Comparison of ENCODE assay signal across 8 cellular contexts in genomic region chr15:32861741-32862140, GRCh38.
DNase-seq lines count a peak whose midpoint lies in the region; ATAC-seq, FAIRE-seq and TF ChIP-seq lines count a peak whose summit lies in the region.

No MANE protein-coding gene starts in this region.

- H3K27me3 Mint-ChIP-seq in activated CD8-positive, alpha-beta T cell treated with anti-CD3 and anti-CD28 coated beads, Interleukin-2, amount 10 ng/mL, durations not matched to agents 7 days and 5 days (ENCODE audit: low read depth) = peaks cover 14% of the 10 kb centered on the region

- H3K36me3 Mint-ChIP-seq in activated CD8-positive, alpha-beta T cell treated with anti-CD3 and anti-CD28 coated beads, Interleukin-2, amount 10 ng/mL, durations not matched to agents 7 days and 5 days (ENCODE audit: low read depth) = no peaks in the 10 kb centered on the region

- no peak overlapping the region for H3K27ac Mint-ChIP-seq in activated CD8-positive, alpha-beta T cell treated with anti-CD3 and anti-CD28 coated beads, Interleukin-2, amount 10 ng/mL, durations not matched to agents 7 days and 5 days

- intact Hi-C loops in sciatic nerve (cut with DNase I) = no loop called here

- DNase-seq in GM18507 (ENCODE audit: extremely low spot score, insufficient read length, low read depth) (no peak), Peyer's patch (peak in 2 of 3 donors; percentile 39 to 55), sciatic nerve (ENCODE audit: low spot score) (peak; percentile 63)
- DNase-seq in activated CD8-positive, alpha-beta T cell treated with anti-CD3 and anti-CD28 coated beads, Interleukin-2, amount 10 ng/mL, durations not matched to agents 7 days and 5 days = no peak

- CTCF ChIA-PET in activated CD8-positive, alpha-beta T cell treated with anti-CD3 and anti-CD28 coated beads, Interleukin-2, amount 10 ng/mL, durations not matched to agents 7 days and 5 days (lab: Charles Lee) = no interaction called here

- peak overlapping the region in 3 of 4 donors; percentile 39 to 59 (median 39) for H3K27ac ChIP-seq in Peyer's patch
- peak overlapping the region in 3 of 4 donors; percentile 46 to 62 (median 53) for H3K27ac ChIP-seq in gastroesophageal sphincter

- TF ChIP-seq POLR2A in Peyer's patch (IDR thresholded peaks at IDR 0.05) = no peak
- no peak for TF ChIP-seq POLR2A in gastroesophageal sphincter (IDR thresholded peaks at IDR 0.05)

- TF ChIP-seq EP300 in gastroesophageal sphincter (IDR thresholded peaks at IDR 0.05) = no peak

- H3K9me3 Mint-ChIP-seq in activated CD8-positive, alpha-beta T cell treated with anti-CD3 and anti-CD28 coated beads, Interleukin-2, amount 10 ng/mL, durations not matched to agents 7 days and 5 days (ENCODE audit: insufficient read depth) = no peaks in the 10 kb centered on the region

- peak; percentile 73 for FAIRE-seq in GM18507 (lab: Jason Lieb, UNC)

- no peak for TF ChIP-seq CTCF in Peyer's patch (IDR thresholded peaks at IDR 0.05)
- TF ChIP-seq CTCF in gastroesophageal sphincter (IDR thresholded peaks at IDR 0.05) = no peak

- H3K4me3 Mint-ChIP-seq in activated CD8-positive, alpha-beta T cell treated with anti-CD3 and anti-CD28 coated beads, Interleukin-2, amount 10 ng/mL, durations not matched to agents 7 days and 5 days = no peak overlapping the region

- WGBS in gastroesophageal sphincter (ENCODE audit: low coverage in 1 of 2), 2 donors = 28 to 43% methylated on average over 9 of the region's 14 CpGs

- H3K27me3 ChIP-seq in Peyer's patch (no peaks in the 10 kb centered on the region), gastroesophageal sphincter (no peaks in the 10 kb centered on the region)

- H3K9me3 ChIP-seq in Peyer's patch (no peaks in the 10 kb centered on the region), gastroesophageal sphincter (no peaks in the 10 kb centered on the region)

- POLR2A ChIA-PET in activated CD8-positive, alpha-beta T cell treated with anti-CD3 and anti-CD28 coated beads, Interleukin-2, amount 10 ng/mL, durations not matched to agents 7 days and 5 days (lab: Charles Lee) = no interaction called here

- H3K4me3 ChIP-seq in Peyer's patch = no peak overlapping the region
- H3K4me3 ChIP-seq in gastroesophageal sphincter = peak overlapping the region in 1 of 2 donors; percentile 24

- peaks cover 4% of the 10 kb centered on the region for H3K4me1 Mint-ChIP-seq in activated CD8-positive, alpha-beta T cell treated with anti-CD3 and anti-CD28 coated beads, Interleukin-2, amount 10 ng/mL, durations not matched to agents 7 days and 5 days (ENCODE audit: low read depth)

- H3K36me3 ChIP-seq in Peyer's patch (no peaks in the 10 kb centered on the region), gastroesophageal sphincter (no peaks in the 10 kb centered on the region)

- H3K4me1 ChIP-seq in Peyer's patch (no peaks in the 10 kb centered on the region), gastroesophageal sphincter (peaks cover 1 to 48% (median 4%) of the 10 kb centered on the region in 3 donors)

- ATAC-seq in gastroesophageal sphincter (peak; percentile 68), sciatic nerve (peak; percentile 88), HG02970 (IDR thresholded peaks at IDR 0.05; ENCODE audit: low FRiP score, unreplicated experiment) (no peak), GM18909 (IDR thresholded peaks at IDR 0.05; ENCODE audit: poor library complexity, unreplicated experiment) (no peak), GM19328 (IDR thresholded peaks at IDR 0.05; ENCODE audit: unreplicated experiment) (no peak)
- no peak for ATAC-seq in activated CD8-positive, alpha-beta T cell treated with anti-CD3 and anti-CD28 coated beads, Interleukin-2, amount 10 ng/mL, durations not matched to agents 7 days and 5 days

Comparison
In these comparisons a context has a peak if more than half of its experiments do, and no peak if none do; other contexts are left out.
1. DNase-seq: peak in Peyer's patch (2 of 3) and sciatic nerve (single experiment); none in GM18507 (single experiment) and activated CD8-positive, alpha-beta T cell treated with anti-CD3 and anti-CD28 coated beads, Interleukin-2, amount 10 ng/mL, durations not matched to agents 7 days and 5 days (single experiment).
2. ATAC-seq: peak in gastroesophageal sphincter (single experiment) and sciatic nerve (single experiment); none in activated CD8-positive, alpha-beta T cell treated with anti-CD3 and anti-CD28 coated beads, Interleukin-2, amount 10 ng/mL, durations not matched to agents 7 days and 5 days (single experiment), HG02970 (single experiment), GM18909 (single experiment) and GM19328 (single experiment).